26 cellular contexts compared by ENCODE assay signal in the genomic region with DNA sequence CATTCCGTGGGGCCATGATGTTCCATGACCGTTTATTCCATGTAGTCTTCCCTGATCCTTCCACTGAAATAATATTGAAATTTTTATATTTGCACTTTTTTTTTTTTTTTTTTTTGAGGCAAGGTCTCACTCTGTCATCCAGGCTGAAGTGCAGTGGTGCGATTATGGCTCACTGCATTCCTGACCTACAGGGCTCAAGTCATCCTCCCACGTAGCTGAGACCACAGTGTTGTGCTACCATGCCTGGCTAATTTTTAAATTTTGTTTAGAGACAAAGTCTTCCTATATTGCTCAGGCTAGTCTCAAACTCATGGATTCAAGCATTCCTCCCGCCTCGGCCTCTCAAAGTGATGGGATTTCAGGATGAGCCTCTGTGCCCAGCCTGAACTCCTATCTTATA.
"Had no signal": no experiment of that assay in that cellular context is flagged by ENCODE, and none has a peak within 500 bp of the region (broad histone marks: within the 10 kb centered on the region; RNA-seq: fewer than 3 reads in every experiment).

No MANE protein-coding gene starts in this region.

- H3K4me1 ChIP-seq: esophagus squamous epithelium, pancreas, right lobe of liver, stomach, thyroid gland, vagina had no signal

- H3K27ac Mint-ChIP-seq: immature natural killer cell, memory B cell, natural killer cell had no signal

- DNase-seq: dermis blood vessel endothelial cell; effector memory CD4-positive, alpha-beta T cell; erythroblast; esophagus squamous epithelium; foreskin melanocyte; hypothalamus; immature natural killer cell; left colon; left ventricle myocardium superior; natural killer cell; pancreas; right lobe of liver; small intestine; stimulated activated CD4-positive, alpha-beta T cell treated with anti-CD3 and anti-CD28 coated beads, Interleukin-1b, Interleukin-23, amount 100 ng/mL, for 48 hours; stimulated activated CD4-positive, alpha-beta T cell treated with anti-CD3 and anti-CD28 coated beads, Interleukin-4, amount 100 ng/mL, for 1 hour; stimulated activated CD8-positive, alpha-beta memory T cell treated with anti-CD3 and anti-CD28 coated beads, Interleukin-4, amount 100 ng/mL, for 48 hours; stimulated activated naive CD4-positive, alpha-beta T cell treated with Interleukin-2 at 50 U/mL for 16 hours; stomach; thyroid gland; trophoblast cell had no signal

- H3K4me3 Mint-ChIP-seq: immature natural killer cell, memory B cell, natural killer cell, neural crest cell had no signal

- H3K36me3 Mint-ChIP-seq: immature natural killer cell, memory B cell, natural killer cell had no signal

- H3K9me3 Mint-ChIP-seq: immature natural killer cell, natural killer cell, neural crest cell had no signal

- H3K4me1 Mint-ChIP-seq: immature natural killer cell, memory B cell, natural killer cell had no signal

- H3K27me3 ChIP-seq: esophagus squamous epithelium, neutrophil, pancreas, right lobe of liver, stomach, thyroid gland, vagina had no signal

- H3K4me3 ChIP-seq: coronary artery, esophagus squamous epithelium, lung, pancreas, right lobe of liver, stomach, thyroid gland, vagina had no signal

- H3K27me3 Mint-ChIP-seq: memory B cell had no signal

- H3K9me3 ChIP-seq: esophagus squamous epithelium, neutrophil, pancreas, right lobe of liver, stomach, thyroid gland, vagina had no signal

- ATAC-seq: left colon, left ventricle myocardium superior, natural killer cell, pancreas, right lobe of liver had no signal

- H3K36me3 ChIP-seq: esophagus squamous epithelium, neutrophil, pancreas, right lobe of liver, stomach, thyroid gland, vagina had no signal
